ENCODE assay signal across 9 cellular contexts in genomic region chr10:70324341-70324861, GRCh38. TPM values are rescaled to one million over a fixed set of nuclear protein-coding genes. Genes with fewer than 3 reads are reported as not detected.
DNase-seq lines count a peak whose midpoint lies in the region; ATAC-seq and TF ChIP-seq lines count a peak whose summit lies in the region.
"Had no signal": no experiment of that assay in that cellular context is flagged by ENCODE, and none has a peak within 500 bp of the region (broad histone marks: within the 10 kb centered on the region; RNA-seq: fewer than 3 reads in every experiment).

No MANE protein-coding gene starts in this region.

- H3K9me3 ChIP-seq in Loucy (ENCODE audit: insufficient read depth, low read depth, low read length) = no peaks in the 10 kb centered on the region
- H3K9me3 ChIP-seq in upper lobe of right lung = no peaks in the 10 kb centered on the region

- no peak for TF ChIP-seq CTCF in Loucy (conservative IDR thresholded peaks at IDR 0.05; ENCODE audit: low read length)
- no peak for TF ChIP-seq CTCF in upper lobe of right lung (IDR thresholded peaks at IDR 0.05)

- peaks cover 43% of the 10 kb centered on the region for H3K4me1 ChIP-seq in Loucy (ENCODE audit: insufficient read depth, low read length, poor library complexity, severe bottlenecking)
- H3K4me1 ChIP-seq in upper lobe of right lung = no peaks in the 10 kb centered on the region

- H3F3A ChIP-seq in Loucy (ENCODE audit: low read depth) = no peaks in the 10 kb centered on the region

- intact Hi-C loops in upper lobe of right lung (cut with DNase I) = no loop called here

- H3K79me2 ChIP-seq in Loucy (ENCODE audit: insufficient read depth, low read length) = no peaks in the 10 kb centered on the region

- peak; percentile 12 for ATAC-seq in upper lobe of right lung

- no peak overlapping the region for H2AFZ ChIP-seq in Loucy (ENCODE audit: low read length)

- peak overlapping the region; percentile 27 for H3K9ac ChIP-seq in Loucy (ENCODE audit: low read depth, low read length, poor library complexity, severe bottlenecking)

- H4K20me1 ChIP-seq in Loucy (ENCODE audit: insufficient read depth, low read length, poor library complexity, severe bottlenecking) = no peaks in the 10 kb centered on the region

- H3K27ac ChIP-seq in upper lobe of right lung = peak overlapping the region; percentile 30

- DNase-seq in activated gamma-delta T cell treated with Interleukin-2 at 50 U/mL for 16 hours = peak; percentile 33
- no peak for DNase-seq in activated gamma-delta T cell (lab: John Stamatoyannopoulos, UW)
- DNase-seq in iPS-NIHi11 (ENCODE audit: low spot score) = peak; percentile 59
- no peak for DNase-seq in upper lobe of right lung
- no peak for DNase-seq in MV-4-11 (lab: John Stamatoyannopoulos, UW)
- DNase-seq in NCI-H510A treated with DMSO at 0.1 percent for 48 hours (lab: John Stamatoyannopoulos, UW) = no peak
- no peak for DNase-seq in NCI-H82 treated with DMSO at 0.1 percent for 48 hours (lab: John Stamatoyannopoulos, UW; ENCODE audit: unreplicated experiment)
- DNase-seq: stimulated activated CD4-positive, alpha-beta T cell treated with anti-CD3 and anti-CD28 coated beads, Interleukin-12 subunit alpha, Interleukin-12 subunit beta, amount 100 ng/mL, for 4 hours had no signal

- H3K4me3 ChIP-seq in Loucy (ENCODE audit: low read length, poor library complexity, severe bottlenecking) = peak overlapping the region; percentile 33
- H3K4me3 ChIP-seq in upper lobe of right lung = no peak overlapping the region

- H3K9me2 ChIP-seq in Loucy (replicated peaks; ENCODE audit: low read depth, low read length) = no peaks in the 10 kb centered on the region

- peaks cover 5% of the 10 kb centered on the region; the same call in 1 of the 2 replicates for H3K36me3 ChIP-seq in Loucy (ENCODE audit: insufficient read depth, low read length)
- H3K36me3 ChIP-seq in upper lobe of right lung = no peaks in the 10 kb centered on the region

- no peaks in the 10 kb centered on the region for H3K27me3 ChIP-seq in Loucy (ENCODE audit: insufficient read depth, low read length, poor library complexity, severe bottlenecking)
- H3K27me3 ChIP-seq in upper lobe of right lung = no peaks in the 10 kb centered on the region

- H3K4me2 ChIP-seq in Loucy (ENCODE audit: low read depth, low read length, poor library complexity, severe bottlenecking) = peak overlapping the region; percentile 69

RNA-seq across cellular contexts. Expression of gene NPFFR1, which starts 40.6 kb away (rescaled TPM):
- total RNA-seq in upper lobe of right lung = 1.1 TPM

RNA-seq across cellular contexts. Expression of gene LRRC20, which starts 58.0 kb away (rescaled TPM):
- total RNA-seq in upper lobe of right lung = 10.9 TPM

Comparison
In these comparisons a context has a peak if more than half of its experiments do, and no peak if none do; other contexts are left out.
1. DNase-seq: peak in activated gamma-delta T cell treated with Interleukin-2 at 50 U/mL for 16 hours (single experiment) and iPS-NIHi11 (single experiment); none in activated gamma-delta T cell (single experiment), upper lobe of right lung (single experiment), MV-4-11 (single experiment), NCI-H510A treated with DMSO at 0.1 percent for 48 hours (single experiment) and NCI-H82 treated with DMSO at 0.1 percent for 48 hours (single experiment).